ENCODE assay signal across 14 cellular contexts in genomic region chr14:63205850-63206249, GRCh38. TPM values are rescaled to one million over a fixed set of nuclear protein-coding genes. Genes with fewer than 3 reads are reported as not detected.
DNase-seq lines count a peak whose midpoint lies in the region; ATAC-seq and TF ChIP-seq lines count a peak whose summit lies in the region.
"Had no signal": no experiment of that assay in that cellular context is flagged by ENCODE, and none has a peak within 500 bp of the region (broad histone marks: within the 10 kb centered on the region; RNA-seq: fewer than 3 reads in every experiment).

No MANE protein-coding gene starts in this region.

- peaks cover 7% of the 10 kb centered on the region for H3K4me1 Mint-ChIP-seq in neural crest cell

- intact Hi-C loops in heart right ventricle (cut with DNase I) (loop anchor here in 1 of 10 donors (2.0 kb wide), 1 partner anchor 67 kb away; no protein-coding TSS in a partner anchor), Right ventricle myocardium superior (cut with DNase I) (no loop called here), uterus (cut with DNase I; ENCODE audit: low total_unique reads) (no loop called here), OCI-LY7 (cut with micrococcal nuclease; ENCODE audit: unreplicated experiment) (no loop called here)

- H3K9me3 ChIP-seq in heart right ventricle (no peaks in the 10 kb centered on the region), uterus (no peaks in the 10 kb centered on the region), OCI-LY7 (ENCODE audit: low read length) (no peaks in the 10 kb centered on the region)
- H3K9me3 ChIP-seq: neutrophil had no signal

- CTCF ChIA-PET in OCI-LY7 (lab: Charles Lee; ENCODE audit: unreplicated experiment), result no interaction called here

- H3K27me3 ChIP-seq in heart right ventricle (no peaks in the 10 kb centered on the region), uterus (no peaks in the 10 kb centered on the region)

- no peaks in the 10 kb centered on the region for H4K20me1 ChIP-seq in OCI-LY7 (ENCODE audit: insufficient read depth, low read length)

- ATAC-seq in heart right ventricle (no peak), Right ventricle myocardium superior (ENCODE audit: poor library complexity) (no peak), left lobe of liver (no peak)
- ATAC-seq: effector memory CD8-positive, alpha-beta T cell; left colon had no signal

- peaks cover 4% of the 10 kb centered on the region for H3K36me3 Mint-ChIP-seq in neural crest cell (ENCODE audit: low read depth)

- H2AFZ ChIP-seq in OCI-LY7 (ENCODE audit: low read length), result no peak overlapping the region

- no peak overlapping the region for H3K4me3 Mint-ChIP-seq in neural crest cell
- H3K4me3 Mint-ChIP-seq: effector memory CD8-positive, alpha-beta T cell had no signal

- DNase-seq in heart right ventricle, result no peak
- DNase-seq in Right ventricle myocardium superior, result no peak
- peak; percentile 68 to 85 for DNase-seq in dermis microvascular lymphatic vessel endothelial cell (ENCODE audit: low read depth in 2 of 2)
- DNase-seq in neural crest cell (ENCODE audit: low read depth, low spot score), result no peak
- DNase-seq in uterus, result no peak
- no peak for DNase-seq in DMS 273 treated with DMSO at 0.1 percent for 48 hours (lab: John Stamatoyannopoulos, UW)
- DNase-seq in left lobe of liver (ENCODE audit: low spot score), result no peak
- DNase-seq in OCI-LY7 (ENCODE audit: low spot score), result no peak
- DNase-seq: activated CD4-positive, alpha-beta T cell treated with anti-CD3 and anti-CD28 coated beads for 1 hour; effector memory CD8-positive, alpha-beta T cell; left colon; NCI-H446 had no signal

- no peaks in the 10 kb centered on the region for H3K9me3 Mint-ChIP-seq in neural crest cell
- H3K9me3 Mint-ChIP-seq: effector memory CD8-positive, alpha-beta T cell had no signal

- POLR2A ChIA-PET in OCI-LY7 (lab: Charles Lee), result no interaction called here

- TF ChIP-seq CTCF in heart right ventricle (IDR thresholded peaks at IDR 0.05) (no peak), neural crest cell (conservative IDR thresholded peaks at IDR 0.05) (no peak), uterus (IDR thresholded peaks at IDR 0.05) (no peak), OCI-LY7 (conservative IDR thresholded peaks at IDR 0.05; ENCODE audit: low read length) (no peak)

- no peaks in the 10 kb centered on the region for H3K79me2 ChIP-seq in OCI-LY7 (ENCODE audit: insufficient read depth, low read depth, low read length)

- TF ChIP-seq POLR2A in uterus (IDR thresholded peaks at IDR 0.05), result no peak

- H3K9me2 ChIP-seq in OCI-LY7 (ENCODE audit: insufficient read depth, low read length), result no peaks in the 10 kb centered on the region

- H3K27ac Mint-ChIP-seq in neural crest cell (ENCODE audit: unreplicated experiment), result peak overlapping the region; percentile 65
- H3K27ac Mint-ChIP-seq: effector memory CD8-positive, alpha-beta T cell had no signal

- H3K4me3 ChIP-seq in heart right ventricle, result peak overlapping the region; percentile 44 to 70 (median 60)
- H3K4me3 ChIP-seq in uterus, result peak overlapping the region; percentile 8 to 37
- H3K4me3 ChIP-seq in OCI-LY7 (ENCODE audit: low read depth, low read length, poor library complexity, severe bottlenecking), result no peak overlapping the region

- no peaks in the 10 kb centered on the region for H3K27me3 Mint-ChIP-seq in neural crest cell (ENCODE audit: low read depth)

- BruUV-seq in OCI-LY7 (replicated peaks; lab: Mats Ljungman, UMichigan), result no TSS peak

- peaks cover 0 to 1% (median 0%) of the 10 kb centered on the region in 9 donors for H3K36me3 ChIP-seq in heart right ventricle
- H3K36me3 ChIP-seq in uterus, result no peaks in the 10 kb centered on the region
- no peaks in the 10 kb centered on the region for H3K36me3 ChIP-seq in OCI-LY7 (ENCODE audit: insufficient read depth, low read length)
- H3K36me3 ChIP-seq: neutrophil had no signal

- peak overlapping the region in 9 of 10 donors; percentile 81 to 98 (median 93) for H3K27ac ChIP-seq in heart right ventricle
- H3K27ac ChIP-seq in uterus, result peak overlapping the region; percentile 87 to 94
- no peak overlapping the region for H3K27ac ChIP-seq in OCI-LY7 (ENCODE audit: low read depth, low read length, poor library complexity, severe bottlenecking)
- H3K27ac ChIP-seq: neutrophil had no signal

- no peak overlapping the region for H3K4me2 ChIP-seq in OCI-LY7 (ENCODE audit: low read length)

- H3K4me1 ChIP-seq in heart right ventricle (peaks cover 0 to 47% (median 11%) of the 10 kb centered on the region in 9 donors), uterus (peaks cover 0 to 3% of the 10 kb centered on the region in 2 donors), OCI-LY7 (ENCODE audit: insufficient read depth, low read length, poor library complexity, severe bottlenecking) (no peaks in the 10 kb centered on the region)

RNA-seq across cellular contexts. Expression of gene RHOJ, which starts 1.6 kb away (rescaled TPM):
- total RNA-seq in heart right ventricle (10 to 100 TPM in 8 of 10 donors, 1 to 10 TPM in 2; 7.5 to 19.0 (median 11.5) TPM), Right ventricle myocardium superior (13.5 TPM), dermis microvascular lymphatic vessel endothelial cell (65.9 and 163 TPM in 2 replicates), neural crest cell (28.0 and 34.6 TPM in 2 replicates), uterus (10 to 100 TPM; 13.6 to 40.8 (median 25.0) TPM), left lobe of liver (1.8 TPM), OCI-LY7 (2022) (not detected in 2 replicates)
- polyA plus RNA-seq in heart right ventricle, result 10 to 100 TPM; 12.9 to 19.8 TPM
- not detected in 2 replicates for total RNA-seq in OCI-LY7 (2014; rRNA removed; shearing (Covaris generic))
- total RNA-seq: T-helper 1 cell treated with Interleukin-12 subunit alpha and Interleukin-12 subunit beta and Interleukin-4 antibody, amounts not matched to agents 30 ng/mL and 1 ng/mL, for 36 hours had no signal

Comparison
In these comparisons a context has a peak if more than half of its experiments do, and no peak if none do; other contexts are left out.
1. DNase-seq: peak in dermis microvascular lymphatic vessel endothelial cell (2 of 2); none in heart right ventricle (0 of 2), Right ventricle myocardium superior (single experiment), neural crest cell (single experiment), uterus (0 of 2), DMS 273 treated with DMSO at 0.1 percent for 48 hours (single experiment), left lobe of liver (single experiment) and OCI-LY7 (single experiment).